ENCODE assay signal across 29 cellular contexts in the genomic region with DNA sequence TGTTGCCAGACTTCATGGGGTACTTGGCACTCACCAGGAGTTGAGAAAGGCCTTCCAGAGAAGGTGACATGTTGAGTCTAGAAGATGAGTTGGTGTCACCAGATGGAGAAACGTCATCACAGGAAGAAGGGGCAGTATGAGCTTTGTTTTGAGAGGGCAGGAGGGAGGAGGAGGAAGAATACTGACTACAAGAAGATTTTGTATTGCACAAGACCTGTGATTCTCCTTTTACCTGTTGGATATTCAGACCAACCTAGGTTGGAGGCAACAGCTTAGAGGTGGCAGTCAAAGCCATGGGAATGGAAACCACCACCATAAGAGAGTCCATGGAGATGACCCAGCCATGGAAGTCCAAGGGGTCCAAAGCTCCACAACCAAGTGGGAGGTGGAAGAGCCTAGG.
"Had no signal": no experiment of that assay in that cellular context is flagged by ENCODE, and none has a peak within 500 bp of the region (broad histone marks: within the 10 kb centered on the region; RNA-seq: fewer than 3 reads in every experiment).

No MANE protein-coding gene starts in this region.

- H3K27me3 ChIP-seq: neural progenitor cell, neutrophil, right atrium auricular region, stomach, testis, thyroid gland, transverse colon, upper lobe of left lung, vagina had no signal

- H3K9me3 ChIP-seq: left ventricle myocardium inferior, neutrophil, right atrium auricular region, stomach, testis, thyroid gland, transverse colon, upper lobe of left lung, vagina had no signal

- H3K4me3 Mint-ChIP-seq: immature natural killer cell; mesothelial cell of epicardium; natural killer cell; nephron progenitor cell; neural progenitor cell; stimulated activated naive B cell treated with anti-CD40 and anti-IgM and Interleukin-4, amounts not matched to agents 10 μg/mL and 1 μg/mL and 100 μg/mL, for 72 hours had no signal

- H2AFZ ChIP-seq: neural progenitor cell had no signal

- ATAC-seq: natural killer cell; sciatic nerve; stimulated activated naive B cell treated with anti-CD40 and anti-IgM and Interleukin-4, amounts not matched to agents 10 μg/mL and 1 μg/mL and 100 μg/mL, for 72 hours; stimulated activated naive CD8-positive, alpha-beta T cell treated with anti-CD3 and anti-CD28 coated beads, Interleukin-15, Interleukin-2, amounts not matched to agents 100 U/mL and 50 U/mL, for 24 hours had no signal

- H3K27ac ChIP-seq: left ventricle myocardium inferior, neural progenitor cell, neutrophil, right atrium auricular region, stomach, testis, thyroid gland, transverse colon, upper lobe of left lung, vagina had no signal

- H3K9me3 Mint-ChIP-seq: mesothelial cell of epicardium; natural killer cell; nephron progenitor cell; neural progenitor cell; stimulated activated naive B cell treated with anti-CD40 and anti-IgM and Interleukin-4, amounts not matched to agents 10 μg/mL and 1 μg/mL and 100 μg/mL, for 72 hours had no signal

- H3K4me3 ChIP-seq: left ventricle myocardium inferior, lung, neural progenitor cell, right atrium auricular region, skin epidermis, stomach, testis, thyroid gland, transverse colon, upper lobe of left lung, vagina had no signal

- H3K9ac ChIP-seq: neural progenitor cell had no signal

- DNase-seq: hypothalamus; immature natural killer cell; islet precursor cell; left ventricle myocardium inferior; mesendoderm; naive B cell; natural killer cell; nephron progenitor cell; occipital lobe; stimulated activated CD4-positive, alpha-beta T cell treated with anti-CD3 and anti-CD28 coated beads, Interleukin-12 subunit alpha, Interleukin-12 subunit beta, amount 100 ng/mL, for 4 hours; stimulated activated CD4-positive, alpha-beta T cell treated with anti-CD3 and anti-CD28 coated beads, Interleukin-15, amount 100 ng/mL, for 24 hours; stimulated activated CD4-positive, alpha-beta T cell treated with anti-CD3 and anti-CD28 coated beads, Interleukin-2, amount 100 ng/mL, for 24 hours; stimulated activated CD4-positive, alpha-beta T cell treated with anti-CD3 and anti-CD28 coated beads, Interleukin-4, amount 100 ng/mL, for 1 hour; stimulated activated naive B cell treated with anti-CD40 and anti-IgM and Interleukin-4, amounts not matched to agents 10 μg/mL and 1 μg/mL and 100 μg/mL, for 72 hours; stimulated activated naive CD8-positive, alpha-beta T cell treated with anti-CD3 and anti-CD28 coated beads, Interleukin-15, Interleukin-2, amounts not matched to agents 100 U/mL and 50 U/mL, for 24 hours; stomach; testis; thyroid gland; transverse colon; upper lobe of left lung had no signal

- H3K4me1 ChIP-seq: testis had no signal

- H3K27me3 Mint-ChIP-seq: progenitor cell of endocrine pancreas had no signal

- H3K36me3 Mint-ChIP-seq: immature natural killer cell; mesothelial cell of epicardium; naive B cell; natural killer cell; stimulated activated naive B cell treated with anti-CD40 and anti-IgM and Interleukin-4, amounts not matched to agents 10 μg/mL and 1 μg/mL and 100 μg/mL, for 72 hours had no signal

- H3K27ac Mint-ChIP-seq: immature natural killer cell; mesothelial cell of epicardium; natural killer cell; nephron progenitor cell; neural progenitor cell; progenitor cell of endocrine pancreas; stimulated activated naive B cell treated with anti-CD40 and anti-IgM and Interleukin-4, amounts not matched to agents 10 μg/mL and 1 μg/mL and 100 μg/mL, for 72 hours had no signal

- H3K4me2 ChIP-seq: neural progenitor cell had no signal

- H3K4me1 Mint-ChIP-seq: immature natural killer cell, naive B cell, natural killer cell had no signal

- H3K36me3 ChIP-seq: left ventricle myocardium inferior, neural progenitor cell, neutrophil, right atrium auricular region, stomach, thyroid gland, transverse colon, upper lobe of left lung, vagina had no signal
